Comparison of ENCODE assay signal across 8 cellular contexts in genomic region chr15:66293419-66294156, GRCh38. TPM values are rescaled to one million over a fixed set of nuclear protein-coding genes. Genes with fewer than 3 reads are reported as not detected.
DNase-seq lines count a peak whose midpoint lies in the region; ATAC-seq and TF ChIP-seq lines count a peak whose summit lies in the region.

Gene DIS3L (plus strand): TSS chr15:66293568. CDS start chr15:66293597, 29 bp downstream.

- peak within 1 kb of the TSS; percentile 90 for H2BK120ac ChIP-seq in neuronal stem cell (ENCODE audit: low read depth, low read length)

- H3K27ac ChIP-seq in foreskin keratinocyte (no peak within 1 kb of the TSS), neuronal stem cell (replicated peaks; ENCODE audit: low read length) (no peak within 1 kb of the TSS), substantia nigra (ENCODE audit: low read depth, low read length, poor library complexity, severe bottlenecking) (peak within 1 kb of the TSS; percentile 86)

- no peak within 1 kb of the TSS for H4K91ac ChIP-seq in neuronal stem cell (ENCODE audit: low read depth, low read length, poor library complexity)

- no peak within 1 kb of the TSS for H4K8ac ChIP-seq in neuronal stem cell (ENCODE audit: low read depth, low read length)

- H3K18ac ChIP-seq in neuronal stem cell (ENCODE audit: low read length) = peak within 1 kb of the TSS; percentile 95

- no CpG with 5 or more reads among the region's 92 CpGs for WGBS in neuronal stem cell (ENCODE audit: extremely low coverage in 2 of 2, insufficient read length in 2 of 2, insufficient replicate concordance in 1 of 2), 2 donors

- peak within 1 kb of the TSS; percentile 91 for H3K9ac ChIP-seq in neuronal stem cell (ENCODE audit: low read depth, low read length, poor library complexity)

- H2BK5ac ChIP-seq in neuronal stem cell (ENCODE audit: low read length) = peak within 1 kb of the TSS; percentile 32

- peak within 1 kb of the TSS; percentile 74 for H3K4me2 ChIP-seq in neuronal stem cell (ENCODE audit: insufficient read depth, low read length, poor library complexity, severe bottlenecking)

- no peak within 1 kb of the TSS for H2AK5ac ChIP-seq in neuronal stem cell (ENCODE audit: low read depth, low read length)

- H2BK12ac ChIP-seq in neuronal stem cell (ENCODE audit: low read length) = no peak within 1 kb of the TSS

- no peak within 1 kb of the TSS for H2BK15ac ChIP-seq in neuronal stem cell (ENCODE audit: low read length)

- DNase-seq in CD14-positive monocyte (ENCODE audit: low spot score) (no peak), foreskin keratinocyte (no peak), neuronal stem cell (ENCODE audit: low spot score) (peak; percentile 48), substantia nigra (lab: John Stamatoyannopoulos, UW) (peak in 43 of 49 donors; percentile 22 to 88 (median 56))
- DNase-seq in activated effector memory CD4-positive, alpha-beta T cell treated with anti-CD3 and anti-CD28 coated beads, Interleukin-2, amount 50 U/mL, for 16 hours = peak; percentile 86

- H3K4ac ChIP-seq in neuronal stem cell (ENCODE audit: low read length) = no peak within 1 kb of the TSS

- H3K27me3 ChIP-seq in foreskin keratinocyte (no peaks in the 10 kb centered on the region), neuronal stem cell (ENCODE audit: control insufficient read depth in 3 of 3, insufficient read depth in 3 of 3, low read depth in 1 of 3, low read length in 3 of 3) (peaks cover 0 to 2% (median 0%) of the 10 kb centered on the region in 3 experiments)

- peaks cover 5 to 8% of the 10 kb centered on the region in 2 donors for H3K36me3 Mint-ChIP-seq in CD14-positive monocyte

- H3K4me1 ChIP-seq in foreskin keratinocyte (peaks cover 19% of the 10 kb centered on the region), neuronal stem cell (ENCODE audit: control insufficient read depth in 2 of 2, insufficient read depth in 1 of 2, low read depth in 1 of 2, low read length in 2 of 2) (peaks cover 4 to 12% of the 10 kb centered on the region in 2 donors)

- H3K9me3 ChIP-seq in neuronal stem cell (replicated peaks in 1 of 2; ENCODE audit: control insufficient read depth in 2 of 2, insufficient read depth in 1 of 2, low read depth in 1 of 2, low read length in 2 of 2) = no peaks in the 10 kb centered on the region

- H3K23ac ChIP-seq in neuronal stem cell (ENCODE audit: low read depth, low read length, poor library complexity) = peak within 1 kb of the TSS; percentile 92

- H3K27ac Mint-ChIP-seq in CD14-positive monocyte = peak within 1 kb of the TSS; percentile 69 to 84 (median 81)

- H3K14ac ChIP-seq in neuronal stem cell (ENCODE audit: low read length) = no peak within 1 kb of the TSS

- H3K4me1 Mint-ChIP-seq in CD14-positive monocyte = peaks cover 29% of the 10 kb centered on the region

- peaks cover 0 to 34% of the 10 kb centered on the region in 2 donors for H3K36me3 ChIP-seq in neuronal stem cell (replicated peaks in 1 of 2; ENCODE audit: control insufficient read depth in 2 of 2, insufficient read depth in 2 of 2, low read length in 2 of 2)

- peaks cover 0 to 3% (median 2%) of the 10 kb centered on the region in 3 donors for H3K27me3 Mint-ChIP-seq in CD14-positive monocyte (ENCODE audit: low read depth in 3 of 3)

- TF ChIP-seq CTCF in CD14-positive monocyte (IDR thresholded peaks at IDR 0.05) = no peak
- TF ChIP-seq CTCF in foreskin keratinocyte (conservative IDR thresholded peaks at IDR 0.05) = peak; percentile 14

- no peaks in the 10 kb centered on the region for H3K79me1 ChIP-seq in neuronal stem cell (ENCODE audit: low read depth, low read length)

- intact Hi-C loops in CD14-positive monocyte (cut with micrococcal nuclease) = no loop called here

- ATAC-seq in GM19328 (IDR thresholded peaks at IDR 0.05; ENCODE audit: unreplicated experiment) (peak; percentile 60), HG03520 (IDR thresholded peaks at IDR 0.05; ENCODE audit: unreplicated experiment) (peak; percentile 60), foreskin keratinocyte (peak; percentile 64)

- peak within 1 kb of the TSS; percentile 54 to 88 for H3K4me3 ChIP-seq in neuronal stem cell (ENCODE audit: low read length in 2 of 2)

- TF ChIP-seq POLR2A in Raji (IDR thresholded peaks at IDR 0.05; ENCODE audit: insufficient read depth, low read depth, low read length) = peak; percentile 81

- peak within 1 kb of the TSS; percentile 82 to 90 for H3K4me3 Mint-ChIP-seq in CD14-positive monocyte

- no peaks in the 10 kb centered on the region for H3K9me3 Mint-ChIP-seq in CD14-positive monocyte

- peak within 1 kb of the TSS; percentile 97 for H2AFZ ChIP-seq in neuronal stem cell (ENCODE audit: low read length)

RNA-seq across cellular contexts. Expression of gene DIS3L, which starts in this region (rescaled TPM):
- polyA plus RNA-seq in CD14-positive monocyte = 10 to 100 TPM; 13.2 to 17.0 TPM
- total RNA-seq in foreskin keratinocyte = 9.9 and 12.2 TPM in 2 replicates
- polyA plus RNA-seq in foreskin keratinocyte = 3.0 and 4.4 TPM in 2 replicates
- 7.7 TPM for polyA plus RNA-seq in neuronal stem cell (2013, experiment 1 of 2)
- 7.9 TPM for polyA plus RNA-seq in neuronal stem cell (2013, experiment 2 of 2)

Comparison
In these comparisons a context has a peak if more than half of its experiments do, and no peak if none do; other contexts are left out.
1. DNase-seq: peak in activated effector memory CD4-positive, alpha-beta T cell treated with anti-CD3 and anti-CD28 coated beads, Interleukin-2, amount 50 U/mL, for 16 hours (single experiment), neuronal stem cell (single experiment) and substantia nigra (43 of 49); none in CD14-positive monocyte (single experiment) and foreskin keratinocyte (0 of 2).
2. Peak in every context shown above with its lines, with median percentiles within 50 percentile points of each other: ATAC-seq.